11 cellular contexts compared by ENCODE assay signal in the genomic region with DNA sequence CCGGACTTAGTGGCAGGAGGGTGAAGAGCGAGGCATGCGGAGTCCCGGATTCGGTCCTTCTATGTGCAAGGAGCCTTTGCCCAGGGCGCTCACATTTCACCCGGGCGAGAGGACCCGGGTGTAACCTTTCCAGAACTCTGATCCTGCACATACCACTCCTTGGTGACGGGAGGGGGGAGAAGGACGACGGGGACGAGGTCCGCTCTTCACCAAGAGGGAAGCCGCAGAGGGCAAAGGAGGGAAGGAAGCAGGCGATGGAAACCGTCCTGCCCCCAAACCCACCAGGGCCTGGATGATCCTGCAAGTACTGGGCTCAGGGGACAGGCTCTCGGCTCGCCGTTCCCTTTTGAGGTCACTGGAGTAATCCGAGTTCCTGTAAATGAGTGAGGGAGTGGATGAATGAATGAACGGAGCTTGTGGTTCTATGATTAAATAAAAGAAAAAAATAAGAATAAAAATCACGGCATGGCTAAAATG. TPM values are rescaled to one million over a fixed set of nuclear protein-coding genes. Genes with fewer than 3 reads are reported as not detected.
DNase-seq lines count a peak whose midpoint lies in the region; TF ChIP-seq lines count a peak whose summit lies in the region.
"Had no signal": no experiment of that assay in that cellular context is flagged by ENCODE, and none has a peak within 500 bp of the region (broad histone marks: within the 10 kb centered on the region; RNA-seq: fewer than 3 reads in every experiment).

No MANE protein-coding gene starts in this region.

- no peaks in the 10 kb centered on the region for H3K4me1 ChIP-seq in uterus

- peak overlapping the region; percentile 47 to 50 for H3K4me3 ChIP-seq in uterus

- DNase-seq in activated naive CD4-positive, alpha-beta T cell treated with anti-CD3 and anti-CD28 coated beads for 36 hours: no peak
- no peak for DNase-seq in activated naive CD4-positive, alpha-beta T cell treated with anti-CD3 and anti-CD28 coated beads, Interleukin-2, amount 10 ng/mL, durations not matched to agents 7 days and 5 days
- DNase-seq in glutamatergic neuron: no peak
- peak; percentile 39 for DNase-seq in nephron progenitor cell
- DNase-seq in uterus: peak in 1 of 2 donors; percentile 21
- no peak for DNase-seq in stimulated activated CD4-positive, alpha-beta T cell treated with anti-CD3 and anti-CD28 coated beads, Interleukin-12 subunit alpha, Interleukin-12 subunit beta, amount 100 ng/mL, for 4 hours
- DNase-seq in NCI-H446 (lab: John Stamatoyannopoulos, UW): no peak
- DNase-seq in DMS53 (lab: John Stamatoyannopoulos, UW): no peak
- DNase-seq: activated CD4-positive, CD25-positive, alpha-beta regulatory T cell treated with anti-CD3 and anti-CD28 coated beads, Interleukin-2, amount 50 U/mL, for 72 hours had no signal

- H3K36me3 ChIP-seq in uterus: no peaks in the 10 kb centered on the region
- H3K36me3 ChIP-seq: BLaER1 treated with 17β-estradiol and CSF1 and Interleukin-3, amounts not matched to agents 10 nM and 100 nM had no signal

- no peaks in the 10 kb centered on the region for H3K9me3 ChIP-seq in uterus

- H3K4me3 Mint-ChIP-seq in activated naive CD4-positive, alpha-beta T cell treated with anti-CD3 and anti-CD28 coated beads for 36 hours: peak overlapping the region; percentile 45
- no peak overlapping the region for H3K4me3 Mint-ChIP-seq in activated naive CD4-positive, alpha-beta T cell treated with anti-CD3 and anti-CD28 coated beads, Interleukin-2, amount 10 ng/mL, durations not matched to agents 7 days and 5 days
- H3K4me3 Mint-ChIP-seq in glutamatergic neuron (ENCODE audit: unreplicated experiment): peak overlapping the region; percentile 12
- peak overlapping the region; percentile 79 for H3K4me3 Mint-ChIP-seq in nephron progenitor cell

- H3K27ac ChIP-seq in uterus: peak overlapping the region; percentile 82 to 83
- H3K27ac ChIP-seq: BLaER1 treated with 17β-estradiol and CSF1 and Interleukin-3, amounts not matched to agents 10 nM and 100 nM had no signal

- intact Hi-C loops in activated naive CD4-positive, alpha-beta T cell treated with anti-CD3 and anti-CD28 coated beads for 36 hours (cut with micrococcal nuclease): loop anchor here (2.0 to 5.0 kb wide), 2 partner anchors 15 to 40 kb away; a partner anchor contains a TSS
- intact Hi-C loops in uterus (cut with DNase I; ENCODE audit: low total_unique reads): no loop called here

- CTCF ChIA-PET in activated naive CD4-positive, alpha-beta T cell treated with anti-CD3 and anti-CD28 coated beads for 36 hours (lab: Charles Lee): interaction anchor here (1.3 kb wide), 1 partner anchor 65 kb away, joined by 8 read pairs; no protein-coding TSS in a partner anchor
- CTCF ChIA-PET in activated naive CD4-positive, alpha-beta T cell treated with anti-CD3 and anti-CD28 coated beads, Interleukin-2, amount 10 ng/mL, durations not matched to agents 7 days and 5 days (lab: Charles Lee): no interaction called here

- TF ChIP-seq CTCF in glutamatergic neuron (IDR thresholded peaks at IDR 0.05; ENCODE audit: partially characterized antibody, unreplicated experiment) (no peak), nephron progenitor cell (IDR thresholded peaks at IDR 0.05) (no peak), uterus (IDR thresholded peaks at IDR 0.05) (no peak)

- H3K9me3 Mint-ChIP-seq in activated naive CD4-positive, alpha-beta T cell treated with anti-CD3 and anti-CD28 coated beads for 36 hours: no peaks in the 10 kb centered on the region
- H3K9me3 Mint-ChIP-seq in activated naive CD4-positive, alpha-beta T cell treated with anti-CD3 and anti-CD28 coated beads, Interleukin-2, amount 10 ng/mL, durations not matched to agents 7 days and 5 days: no peaks in the 10 kb centered on the region
- H3K9me3 Mint-ChIP-seq in glutamatergic neuron (ENCODE audit: unreplicated experiment): peaks cover 2% of the 10 kb centered on the region
- no peaks in the 10 kb centered on the region for H3K9me3 Mint-ChIP-seq in nephron progenitor cell

- H3K36me3 Mint-ChIP-seq in activated naive CD4-positive, alpha-beta T cell treated with anti-CD3 and anti-CD28 coated beads for 36 hours (ENCODE audit: low read depth): no peaks in the 10 kb centered on the region
- H3K36me3 Mint-ChIP-seq in activated naive CD4-positive, alpha-beta T cell treated with anti-CD3 and anti-CD28 coated beads, Interleukin-2, amount 10 ng/mL, durations not matched to agents 7 days and 5 days: no peaks in the 10 kb centered on the region
- H3K36me3 Mint-ChIP-seq in glutamatergic neuron (ENCODE audit: unreplicated experiment) (no peaks in the 10 kb centered on the region), nephron progenitor cell (ENCODE audit: low read depth) (no peaks in the 10 kb centered on the region)

- H3K4me1 Mint-ChIP-seq in activated naive CD4-positive, alpha-beta T cell treated with anti-CD3 and anti-CD28 coated beads for 36 hours (ENCODE audit: low read depth): peaks cover 11% of the 10 kb centered on the region
- peaks cover 11% of the 10 kb centered on the region for H3K4me1 Mint-ChIP-seq in activated naive CD4-positive, alpha-beta T cell treated with anti-CD3 and anti-CD28 coated beads, Interleukin-2, amount 10 ng/mL, durations not matched to agents 7 days and 5 days
- H3K4me1 Mint-ChIP-seq in glutamatergic neuron (ENCODE audit: low read depth, unreplicated experiment) (no peaks in the 10 kb centered on the region), nephron progenitor cell (peaks cover 9% of the 10 kb centered on the region)

- H3K27me3 ChIP-seq in uterus: no peaks in the 10 kb centered on the region

- H3K27me3 Mint-ChIP-seq in activated naive CD4-positive, alpha-beta T cell treated with anti-CD3 and anti-CD28 coated beads for 36 hours (ENCODE audit: low read depth): peaks cover 57% of the 10 kb centered on the region
- peaks cover 98% of the 10 kb centered on the region for H3K27me3 Mint-ChIP-seq in activated naive CD4-positive, alpha-beta T cell treated with anti-CD3 and anti-CD28 coated beads, Interleukin-2, amount 10 ng/mL, durations not matched to agents 7 days and 5 days
- H3K27me3 Mint-ChIP-seq in glutamatergic neuron (ENCODE audit: unreplicated experiment) (peaks cover 12% of the 10 kb centered on the region), nephron progenitor cell (ENCODE audit: low read depth, poor library complexity) (peaks cover 95% of the 10 kb centered on the region)

- no peak for TF ChIP-seq POLR2A in uterus (IDR thresholded peaks at IDR 0.05)

- no peak overlapping the region for H3K27ac Mint-ChIP-seq in activated naive CD4-positive, alpha-beta T cell treated with anti-CD3 and anti-CD28 coated beads for 36 hours
- no peak overlapping the region for H3K27ac Mint-ChIP-seq in activated naive CD4-positive, alpha-beta T cell treated with anti-CD3 and anti-CD28 coated beads, Interleukin-2, amount 10 ng/mL, durations not matched to agents 7 days and 5 days
- H3K27ac Mint-ChIP-seq in glutamatergic neuron (ENCODE audit: unreplicated experiment) (no peak overlapping the region), nephron progenitor cell (no peak overlapping the region)

RNA-seq across cellular contexts. Expression of a gene that starts 1.0 kb away (rescaled TPM):
- total RNA-seq in activated naive CD4-positive, alpha-beta T cell treated with anti-CD3 and anti-CD28 coated beads for 36 hours: under 1 TPM in 1 of 2 experiments, not detected in 1; 0.05 TPM
- 0.42 TPM for total RNA-seq in glutamatergic neuron (ENCODE audit: unreplicated experiment)
- 1 to 10 TPM in 3 of 4 donors, under 1 TPM in 1; 0.48 to 5.9 (median 2.3) TPM for total RNA-seq in uterus
- total RNA-seq: bronchial epithelial cell had no signal

RNA-seq across cellular contexts. Expression of a gene that starts 16.4 kb away (rescaled TPM):
- total RNA-seq in activated naive CD4-positive, alpha-beta T cell treated with anti-CD3 and anti-CD28 coated beads for 36 hours: 10 to 100 TPM; 15.2 to 16.4 TPM
- 54.9 TPM for total RNA-seq in glutamatergic neuron (ENCODE audit: unreplicated experiment)
- 1 to 10 TPM; 4.1 to 6.7 (median 4.7) TPM for total RNA-seq in uterus

RNA-seq across cellular contexts. Expression of a gene that starts 26.6 kb away (rescaled TPM):
- total RNA-seq in activated naive CD4-positive, alpha-beta T cell treated with anti-CD3 and anti-CD28 coated beads for 36 hours: 1 to 10 TPM; 6.6 to 8.5 TPM
- total RNA-seq in glutamatergic neuron (ENCODE audit: unreplicated experiment) (23.9 TPM), uterus (10 to 100 TPM in 1 of 4 donors, 1 to 10 TPM in 3; 1.8 to 11.0 (median 8.4) TPM)

RNA-seq across cellular contexts. Expression of a gene that starts 41.1 kb away (rescaled TPM):
- 100 to 1,000 TPM; 181 to 202 TPM for total RNA-seq in activated naive CD4-positive, alpha-beta T cell treated with anti-CD3 and anti-CD28 coated beads for 36 hours
- 54.0 TPM for total RNA-seq in glutamatergic neuron (ENCODE audit: unreplicated experiment)
- total RNA-seq in uterus: 10 to 100 TPM; 12.6 to 65.8 (median 40.7) TPM

RNA-seq across cellular contexts. Expression of a gene that starts 42.2 kb away (rescaled TPM):
- total RNA-seq in activated naive CD4-positive, alpha-beta T cell treated with anti-CD3 and anti-CD28 coated beads for 36 hours: 1 to 10 TPM; 1.5 to 1.7 TPM
- total RNA-seq in glutamatergic neuron (ENCODE audit: unreplicated experiment) (8.0 TPM), uterus (10 to 100 TPM in 1 of 4 donors, 1 to 10 TPM in 3; 1.0 to 10.1 (median 3.8) TPM)
